Comparison of ENCODE assay signal across 1 cellular context in the genomic region with DNA sequence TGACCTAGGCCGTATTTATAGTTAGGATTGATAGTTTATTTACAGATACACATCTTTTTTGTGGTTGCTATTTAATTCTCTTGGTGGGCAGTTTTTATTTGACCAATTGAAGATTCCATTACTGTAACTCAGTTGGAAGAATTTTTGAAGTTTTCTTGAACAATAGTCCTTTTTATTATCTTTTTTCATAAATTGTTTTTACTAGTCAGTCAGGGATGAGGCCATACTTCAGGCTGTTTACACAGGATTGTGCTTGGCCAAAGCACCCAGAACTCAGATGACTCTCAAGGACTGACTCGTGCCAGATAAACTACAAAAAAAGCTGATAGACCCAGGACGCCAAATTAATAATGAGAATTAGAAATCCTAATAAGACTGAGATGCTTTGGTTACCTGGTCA.
A peak's percentile ranks its signal among the peaks of the same experiment; 100 is the strongest.
TF ChIP-seq lines count a peak whose summit lies in the region.

No MANE protein-coding gene starts in this region.

TF ChIP-seq in HEK293, 187 proteins besides CTCF, POLR2A, EP300 and RAD21 (continued from another document):
- TF ChIP-seq ZNF768 (tag by site-specific recombination; IDR thresholded peaks at IDR 0.05) (no peak), PRDM6 (tag by site-specific recombination; IDR thresholded peaks at IDR 0.05) (0 out of 2 replicates have a peak, but pooled peaks have one; percentile 34), WT1 (tag by site-specific recombination; IDR thresholded peaks at IDR 0.05) (no peak), ZNF501 (tag by site-specific recombination; IDR thresholded peaks at IDR 0.05) (no peak), KLF10 (tag by site-specific recombination; IDR thresholded peaks at IDR 0.05) (no peak), ZNF626 (tag by site-specific recombination; IDR thresholded peaks at IDR 0.05) (no peak), ZBTB48 (tag by site-specific recombination; IDR thresholded peaks at IDR 0.05) (no peak)
